Comparison of ENCODE assay signal across 11 cellular contexts in genomic region chr17:28118362-28118761, GRCh38.
DNase-seq lines count a peak whose midpoint lies in the region; ATAC-seq and TF ChIP-seq lines count a peak whose summit lies in the region.
"Had no signal": no experiment of that assay in that cellular context is flagged by ENCODE, and none has a peak within 500 bp of the region (broad histone marks: within the 10 kb centered on the region; RNA-seq: fewer than 3 reads in every experiment).

No MANE protein-coding gene starts in this region.

- H3K4me3 Mint-ChIP-seq in activated T-cell treated with anti-CD3 and anti-CD28 coated beads, Interleukin-2, amount 50 U/mL, for 72 hours, result peak overlapping the region; percentile 41 to 79
- peak overlapping the region; percentile 50 for H3K4me3 Mint-ChIP-seq in T-helper 17 cell

- peaks cover 2 to 7% (median 5%) of the 10 kb centered on the region in 5 donors for H3K36me3 ChIP-seq in subcutaneous abdominal adipose tissue (ENCODE audit: control insufficient read depth in 5 of 5, insufficient read depth in 5 of 5, low read length in 5 of 5)

- no peaks in the 10 kb centered on the region for H3K36me3 Mint-ChIP-seq in activated T-cell treated with anti-CD3 and anti-CD28 coated beads, Interleukin-2, amount 50 U/mL, for 72 hours (ENCODE audit: insufficient read depth in 2 of 2)
- H3K36me3 Mint-ChIP-seq in T-helper 17 cell (ENCODE audit: low read depth), result peaks cover 5% of the 10 kb centered on the region

- peak overlapping the region; percentile 94 for H3K27ac Mint-ChIP-seq in activated T-cell treated with anti-CD3 and anti-CD28 coated beads, Interleukin-2, amount 50 U/mL, for 72 hours
- H3K27ac Mint-ChIP-seq in T-helper 17 cell, result peak overlapping the region; percentile 62

- H3K9me3 Mint-ChIP-seq in activated T-cell treated with anti-CD3 and anti-CD28 coated beads, Interleukin-2, amount 50 U/mL, for 72 hours, result no peaks in the 10 kb centered on the region

- H3K4me3 ChIP-seq in fibroblast of villous mesenchyme (ENCODE audit: low read depth, low read length) (peak overlapping the region; percentile 17), subcutaneous abdominal adipose tissue (ENCODE audit: low read depth in 1 of 5, low read length in 5 of 5) (peak overlapping the region in 3 of 5 donors; percentile 8 to 41 (median 25))
- H3K4me3 ChIP-seq: SJCRH30 had no signal

- no peak for ATAC-seq in activated T-cell treated with anti-CD3 and anti-CD28 coated beads, Interleukin-2, amount 50 U/mL, for 72 hours (replicated peaks in 1 of 2)
- ATAC-seq in T-helper 17 cell, result no peak

- no peaks in the 10 kb centered on the region for H3K27me3 Mint-ChIP-seq in activated T-cell treated with anti-CD3 and anti-CD28 coated beads, Interleukin-2, amount 50 U/mL, for 72 hours (ENCODE audit: low read depth)
- no peaks in the 10 kb centered on the region for H3K27me3 Mint-ChIP-seq in T-helper 17 cell

- H3K9ac ChIP-seq in subcutaneous abdominal adipose tissue (ENCODE audit: low read length in 5 of 5), result peak overlapping the region in 3 of 5 donors; percentile 33 to 61 (median 60)

- no peak for TF ChIP-seq CTCF in fibroblast of villous mesenchyme (IDR thresholded peaks at IDR 0.05; ENCODE audit: insufficient read depth, low read depth, low read length)

- H3K4me1 Mint-ChIP-seq in activated T-cell treated with anti-CD3 and anti-CD28 coated beads, Interleukin-2, amount 50 U/mL, for 72 hours (ENCODE audit: low read depth), result peaks cover 23% of the 10 kb centered on the region
- H3K4me1 Mint-ChIP-seq in T-helper 17 cell, result peaks cover 18% of the 10 kb centered on the region

- H3K9me3 ChIP-seq in T-helper 17 cell (ENCODE audit: control insufficient read depth, low read length, poor library complexity, severe bottlenecking) (no peaks in the 10 kb centered on the region), subcutaneous abdominal adipose tissue (ENCODE audit: control insufficient read depth in 5 of 5, low read length in 5 of 5) (no peaks in the 10 kb centered on the region)
- H3K9me3 ChIP-seq: SJCRH30 had no signal

- H3K4me1 ChIP-seq in subcutaneous abdominal adipose tissue (ENCODE audit: control insufficient read depth in 5 of 5, insufficient read depth in 5 of 5, low read length in 5 of 5), result peaks cover 0 to 24% (median 10%) of the 10 kb centered on the region in 5 donors

- no peaks in the 10 kb centered on the region for H3K27me3 ChIP-seq in subcutaneous abdominal adipose tissue (ENCODE audit: control insufficient read depth in 5 of 5, insufficient read depth in 4 of 5, low read length in 5 of 5)
- H3K27me3 ChIP-seq: SJCRH30 had no signal

- DNase-seq in activated T-cell treated with anti-CD3 and anti-CD28 coated beads, Interleukin-2, amount 50 U/mL, for 72 hours, result no peak
- no peak for DNase-seq in activated T-cell treated with anti-CD3 and anti-CD28 coated beads, Interleukin-2, amount 50 U/mL, for 48 hours
- DNase-seq in T-helper 17 cell, result no peak
- peak; percentile 46 for DNase-seq in fibroblast of villous mesenchyme (ENCODE audit: low read depth)
- DNase-seq in NCI-H187 (lab: John Stamatoyannopoulos, UW), result no peak
- no peak for DNase-seq in SW 1271 (lab: John Stamatoyannopoulos, UW)
- no peak for DNase-seq in ecto neural progenitor cell (ENCODE audit: low spot score)
- DNase-seq: cortex of kidney, NCI-H2227 treated with DMSO at 0.1 percent for 48 hours, SJCRH30 had no signal

- no peak overlapping the region for H3K27ac ChIP-seq in subcutaneous abdominal adipose tissue (ENCODE audit: low read depth, low read length)
- H3K27ac ChIP-seq: SJCRH30 had no signal
